In genomic region chr15:63019539-63020109, GRCh38 we compare ENCODE assay signal across 10 cellular contexts. TPM values are rescaled to one million over a fixed set of nuclear protein-coding genes. Genes with fewer than 3 reads are reported as not detected.
DNase-seq lines count a peak whose midpoint lies in the region; ATAC-seq, FAIRE-seq and TF ChIP-seq lines count a peak whose summit lies in the region.
"Had no signal": no experiment of that assay in that cellular context is flagged by ENCODE, and none has a peak within 500 bp of the region (broad histone marks: within the 10 kb centered on the region; RNA-seq: fewer than 3 reads in every experiment).

No MANE protein-coding gene starts in this region.

- TF ChIP-seq EP300 in K562 (IDR thresholded peaks at IDR 0.05; ENCODE audit: low read length): no peak
- TF ChIP-seq EP300 in HepG2 (IDR thresholded peaks at IDR 0.05; ENCODE audit: low read depth in 2 of 2, low read length in 2 of 2): no peak
- no peak for TF ChIP-seq EP300 in HepG2 (CRISPR knock-in tag; IDR thresholded peaks at IDR 0.05; ENCODE audit: borderline replicate concordance)

- H3K9ac ChIP-seq in K562 (ENCODE audit: insufficient read depth in 1 of 2, low read depth in 2 of 2, low read length in 2 of 2): no peak overlapping the region
- H3K9ac ChIP-seq in HepG2 (ENCODE audit: insufficient read depth, low read depth, low read length): no peak overlapping the region

- no peak overlapping the region for H3K4me3 ChIP-seq in K562
- H3K4me3 ChIP-seq in HepG2 (replicated peaks in 1 of 3; ENCODE audit: insufficient read depth in 1 of 3, low read depth in 2 of 3, low read length in 3 of 3): no peak overlapping the region; a peak in 1 of 6 replicates

- no peaks in the 10 kb centered on the region for H3K9me1 ChIP-seq in K562 (ENCODE audit: control insufficient read depth, insufficient read depth, low read length)

- BruUV-seq in K562 (replicated peaks; lab: Mats Ljungman, UMichigan): no TSS peak
- no TSS peak for BruUV-seq in HepG2 (replicated peaks; lab: Mats Ljungman, UMichigan)

- WGBS in K562 (ENCODE audit: insufficient coverage, low coverage, missing lambda C conversion rate): 1% methylated on average over 9 of the region's 9 CpGs
- WGBS in HepG2 (ENCODE audit: low lambda C conversion rate): 16% methylated on average over 7 of the region's 9 CpGs

- H3K4me1 ChIP-seq in K562 (replicated peaks in 1 of 2; ENCODE audit: control insufficient read depth in 2 of 2, insufficient read depth in 2 of 2, low read length in 2 of 2) (no peaks in the 10 kb centered on the region), HepG2 (ENCODE audit: insufficient read depth, low read length) (peaks cover 78% of the 10 kb centered on the region)

- ATAC-seq in K562 (no peak), HepG2 (peak; percentile 65), GM21723 (IDR thresholded peaks at IDR 0.05; ENCODE audit: unreplicated experiment) (no peak)
- ATAC-seq: activated T-cell treated with anti-CD3 and anti-CD28 coated beads, Interleukin-2, amount 50 U/mL, for 72 hours had no signal

- TF ChIP-seq POLR2A in K562 (conservative IDR thresholded peaks at IDR 0.05) (no peak), HepG2 (IDR thresholded peaks at IDR 0.05; ENCODE audit: insufficient read depth in 1 of 2, low read depth in 2 of 2, low read length in 2 of 2) (no peak)

- H2AFZ ChIP-seq in K562 (ENCODE audit: low read depth, low read length) (no peak overlapping the region), HepG2 (ENCODE audit: low read length) (no peak overlapping the region)

- CTCF ChIA-PET in K562 (lab: Yijun Ruan, JAX; ENCODE audit: low intra/inter-chr PET ratio): no interaction called here
- CTCF ChIA-PET in HepG2 (lab: Yijun Ruan, JAX; ENCODE audit: low intra/inter-chr PET ratio, low total read pairs): no interaction called here

- H3K9me3 ChIP-seq in K562 (replicated peaks; ENCODE audit: control insufficient read depth, insufficient read depth, low read depth, low read length) (no peaks in the 10 kb centered on the region), HepG2 (ENCODE audit: low read length) (no peaks in the 10 kb centered on the region)

- H3K79me2 ChIP-seq in K562 (ENCODE audit: control insufficient read depth, insufficient read depth, low read length) (no peaks in the 10 kb centered on the region), HepG2 (ENCODE audit: insufficient read depth, low read length) (no peaks in the 10 kb centered on the region)

- H4K20me1 ChIP-seq in K562 (replicated peaks; ENCODE audit: control insufficient read depth, insufficient read depth, low read length) (no peaks in the 10 kb centered on the region), HepG2 (ENCODE audit: insufficient read depth, low read length) (no peaks in the 10 kb centered on the region)

- no peak for TF ChIP-seq CTCF in K562 (IDR thresholded peaks at IDR 0.05 in 2 of 3, conservative IDR thresholded peaks at IDR 0.05 in 1 of 3; ENCODE audit: insufficient read depth in 2 of 3, low read depth in 1 of 3, low read length in 3 of 3)
- TF ChIP-seq CTCF in HepG2 (CRISPR knock-in tag; IDR thresholded peaks at IDR 0.05): no peak

- H3K27ac ChIP-seq in K562 (ENCODE audit: extremely low read depth, low read depth, low read length) (no peak overlapping the region), HepG2 (ENCODE audit: extremely low read length, insufficient read depth, low read length) (no peak overlapping the region)
- H3K27ac ChIP-seq: HL-60 had no signal

- no peaks in the 10 kb centered on the region for H3K36me3 ChIP-seq in K562 (ENCODE audit: control insufficient read depth, insufficient read depth, low read length)
- H3K36me3 ChIP-seq in HepG2 (replicated peaks in 1 of 2; ENCODE audit: control insufficient read depth in 1 of 2, insufficient read depth in 2 of 2, low read length in 2 of 2): no peaks in the 10 kb centered on the region

- in situ Hi-C loops in Caki2 (cut with HindIII; ENCODE audit: low pct_unique_long_range_greater_than_20kb, low sequenced_read_pairs) (no loop called here), K562 (cut with MboI) (no loop called here), HepG2 (cut with HindIII; ENCODE audit: extremely low pct_ligation_motif_present, low pct_unique_long_range_greater_than_20kb) (no loop called here)

- TF ChIP-seq RAD21 in K562 (CRISPR knock-in tag; conservative IDR thresholded peaks at IDR 0.05 in 1 of 2, IDR thresholded peaks at IDR 0.05 in 1 of 2): no peak
- TF ChIP-seq RAD21 in HepG2 (CRISPR knock-in tag; IDR thresholded peaks at IDR 0.05): no peak

- intact Hi-C loops in K562 (cut with micrococcal nuclease): no loop called here
- intact Hi-C loops in HepG2 (cut with micrococcal nuclease; ENCODE audit: unreplicated experiment): loop anchor here (10.0 kb wide), 1 partner anchor 125 kb away; no protein-coding TSS in a partner anchor

- POLR2A ChIA-PET in K562 (lab: Yijun Ruan, JAX): interaction anchor here (0.6 to 1.6 kb wide), 2 partner anchors 10 to 19 kb away, joined by 3 to 4 read pairs; no protein-coding TSS in a partner anchor
- POLR2A ChIA-PET in HepG2 (lab: Yijun Ruan, JAX): interaction anchor here (0.6 to 1.1 kb wide), 4 partner anchors 8 to 119 kb away, joined by 3 to 5 read pairs (median 4); no protein-coding TSS in a partner anchor

- H3K27me3 ChIP-seq in K562 (ENCODE audit: control insufficient read depth in 2 of 2, insufficient read depth in 2 of 2, low read length in 2 of 2) (peaks cover 16 to 30% of the 10 kb centered on the region in 2 experiments), HepG2 (ENCODE audit: control insufficient read depth in 1 of 2, insufficient read depth in 2 of 2, low read length in 2 of 2) (no peaks in the 10 kb centered on the region)

- FAIRE-seq in K562 (lab: Jason Lieb, UNC): no peak
- peak; percentile 36 for FAIRE-seq in HepG2 (lab: Jason Lieb, UNC)

- no peak overlapping the region for H3K4me2 ChIP-seq in K562 (ENCODE audit: insufficient read depth, low read length)
- peak overlapping the region; percentile 65 for H3K4me2 ChIP-seq in HepG2 (ENCODE audit: low read depth, low read length)

- peak; percentile 77 for DNase-seq in Caki2 (ENCODE audit: low read depth)
- DNase-seq in LoVo (ENCODE audit: low spot score): peak; percentile 74
- DNase-seq in K562 (ENCODE audit: extremely low read depth in 1 of 4, low spot score in 3 of 4): no peak
- DNase-seq in HepG2 (ENCODE audit: low spot score): peak; percentile 50
- DNase-seq in foreskin melanocyte: no peak
- DNase-seq in activated CD4-positive, alpha-beta T cell treated with anti-CD3 and anti-CD28 coated beads, Interleukin-2, amount 50 U/mL, for 4 hours: no peak
- no peak for DNase-seq in NCI-H128 (lab: John Stamatoyannopoulos, UW; ENCODE audit: unreplicated experiment)
- DNase-seq: activated T-cell treated with anti-CD3 and anti-CD28 coated beads, Interleukin-2, amount 50 U/mL, for 72 hours had no signal

TF ChIP-seq in K562, 482 proteins besides CTCF, POLR2A, EP300 and RAD21 (continues in another document):
- no peak for TF ChIP-seq ZNF780A (CRISPR knock-in tag; IDR thresholded peaks at IDR 0.05)
- 0 out of 2 replicates have a peak, but pooled peaks have one; percentile 30 for TF ChIP-seq NFIC (IDR thresholded peaks at IDR 0.05)

TF ChIP-seq in HepG2, 621 proteins besides CTCF, POLR2A, EP300 and RAD21 (continues in another document):
- peak; percentile 63; the same call in 1 of the 2 replicates for TF ChIP-seq SIX1 (CRISPR knock-in tag; IDR thresholded peaks at IDR 0.05; ENCODE audit: borderline replicate concordance)

RNA-seq across cellular contexts. Expression of gene TPM1, which starts 22.9 kb away (rescaled TPM):
- total RNA-seq in Caki2 (2014; rRNA removed; shearing (Covaris generic); ENCODE audit: low replicate concordance): 681 and 770 TPM in 2 replicates
- 40.0 and 70.8 TPM in 2 replicates for total RNA-seq in K562 (2011; cell fraction: chromatin; rRNA removed; ENCODE audit: low replicate concordance)
- 25.8 and 35.0 TPM in 2 replicates for total RNA-seq in K562 (2011; cell fraction: nucleolus; rRNA removed)
- total RNA-seq in K562 (2011; cell fraction: nucleoplasm; rRNA removed): 50.5 and 78.6 TPM in 2 replicates
- total RNA-seq in K562 (2014; rRNA removed): 49.9 and 52.9 TPM in 2 replicates
- 49.2 and 51.0 TPM in 2 replicates for total RNA-seq in K562 (2014; rRNA removed; fragmentation: Illumina TruSeq; extraction: Trizol)
- 42.0 and 43.1 TPM in 2 replicates for total RNA-seq in K562 (2015; rRNA removed; fragmentation: Illumina TruSeq; extraction: Trizol)
- 37.2 and 38.5 TPM in 2 replicates for total RNA-seq in K562 (2021)
- 36.0 and 42.1 TPM in 2 replicates for polyA plus RNA-seq in K562 (2011; rRNA removed)
- polyA plus RNA-seq in K562 (2011; cell fraction: cytosol; rRNA removed): 14.9 and 22.5 TPM in 2 replicates
- polyA plus RNA-seq in K562 (2011; cell fraction: nucleus; rRNA removed): 33.8 and 50.9 TPM in 2 replicates
- polyA plus RNA-seq in K562 (2012): 46.9 and 77.8 TPM in 2 replicates
- polyA plus RNA-seq in K562 (2014; fragmentation: Illumina TruSeq; extraction: Trizol): 40.0 and 49.5 TPM in 2 replicates
- polyA plus RNA-seq in K562 (2014; fragmentation: Nextera tagmentation; extraction: Ambion mirVana): 10 to 100 TPM in 1 of 2 experiments, 1 to 10 TPM in 1; 8.1 to 11.1 TPM
- 53.9 and 54.5 TPM in 2 replicates for polyA plus RNA-seq in K562 (2014; rRNA removed)
- polyA minus RNA-seq in K562 (2011; rRNA and poly(A)+ RNA removed): 28.7 and 39.2 TPM in 2 replicates
- 12.6 and 14.0 TPM in 2 replicates for polyA minus RNA-seq in K562 (2011; cell fraction: cytosol; rRNA and poly(A)+ RNA removed)
- 23.7 and 44.0 TPM in 2 replicates for polyA minus RNA-seq in K562 (2011; cell fraction: nucleus; rRNA and poly(A)+ RNA removed)
- 98.9 and 113 TPM in 2 replicates for total RNA-seq in HepG2 (2016; rRNA removed; fragmentation: Illumina TruSeq; extraction: Trizol)
- 49.9 and 54.7 TPM in 2 replicates for total RNA-seq in HepG2 (2016; cell fraction: cytosol; rRNA removed; fragmentation: Illumina TruSeq; extraction: Trizol; ENCODE audit: low read depth)
- total RNA-seq in HepG2 (2016; cell fraction: insoluble cytoplasmic fraction; rRNA removed; fragmentation: Illumina TruSeq; extraction: Trizol): 98.4 and 114 TPM in 2 replicates
- 81.1 and 86.7 TPM in 2 replicates for total RNA-seq in HepG2 (2016; cell fraction: membrane; rRNA removed; fragmentation: Illumina TruSeq; extraction: Trizol)
- 75.6 and 78.8 TPM in 2 replicates for total RNA-seq in HepG2 (2016; cell fraction: nucleus; rRNA removed; fragmentation: Illumina TruSeq; extraction: Trizol)
- 92.4 and 109 TPM in 2 replicates for polyA plus RNA-seq in HepG2 (2011; rRNA removed)
- polyA plus RNA-seq in HepG2 (2011; cell fraction: cytosol; rRNA removed): 45.6 and 56.5 TPM in 2 replicates
- polyA plus RNA-seq in HepG2 (2011; cell fraction: nucleus; rRNA removed): 245 and 247 TPM in 2 replicates
- polyA plus RNA-seq in HepG2 (2012): 72.3 and 73.8 TPM in 2 replicates
- polyA plus RNA-seq in HepG2 (2016; cell fraction: cytosol; fragmentation: Illumina TruSeq; extraction: Trizol; ENCODE audit: low read depth): 39.7 and 50.0 TPM in 2 replicates
- 112 and 120 TPM in 2 replicates for polyA plus RNA-seq in HepG2 (2016; cell fraction: insoluble cytoplasmic fraction; fragmentation: Illumina TruSeq; extraction: Trizol; ENCODE audit: low read depth)
- polyA plus RNA-seq in HepG2 (2016; cell fraction: membrane; fragmentation: Illumina TruSeq; extraction: Trizol; ENCODE audit: low read depth): 59.4 and 60.5 TPM in 2 replicates
- 97.1 and 98.9 TPM in 2 replicates for polyA plus RNA-seq in HepG2 (2016; cell fraction: nucleus; fragmentation: Illumina TruSeq; extraction: Trizol; ENCODE audit: insufficient read depth, low read depth)
- 56.1 and 110 TPM in 2 replicates for polyA minus RNA-seq in HepG2 (2011; rRNA and poly(A)+ RNA removed; ENCODE audit: low replicate concordance)
- polyA minus RNA-seq in HepG2 (2011; cell fraction: cytosol; rRNA and poly(A)+ RNA removed): 22.5 and 29.1 TPM in 2 replicates
- 274 and 286 TPM in 2 replicates for polyA minus RNA-seq in HepG2 (2011; cell fraction: nucleus; rRNA and poly(A)+ RNA removed)

Comparison
In these comparisons a context has a peak if more than half of its experiments do, and no peak if none do; other contexts are left out.
1. DNase-seq: peak in Caki2 (single experiment), LoVo (single experiment) and HepG2 (single experiment); none in K562 (0 of 4), foreskin melanocyte (single experiment), activated CD4-positive, alpha-beta T cell treated with anti-CD3 and anti-CD28 coated beads, Interleukin-2, amount 50 U/mL, for 4 hours (0 of 2) and NCI-H128 (single experiment).